Comparison of ENCODE assay signal across 31 cellular contexts in the genomic region with DNA sequence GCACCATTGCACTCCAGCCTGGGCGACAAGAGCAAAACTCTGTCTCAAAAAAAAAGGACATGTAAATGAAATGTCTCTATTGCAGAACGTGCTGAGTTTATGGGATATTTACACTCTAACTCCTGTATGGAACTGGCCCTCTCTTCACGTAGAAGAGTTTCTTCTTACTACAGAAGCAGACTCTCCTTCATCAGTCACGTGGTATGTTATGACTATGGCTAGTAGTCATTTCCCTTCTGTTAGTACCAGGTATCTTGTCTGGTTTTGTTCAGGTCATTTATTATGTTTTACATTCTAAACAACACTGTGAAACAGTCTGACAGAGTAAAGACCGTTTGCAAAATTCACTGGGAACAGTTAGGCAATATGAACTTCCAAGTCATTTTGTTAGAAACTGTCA.
"Had no signal": no experiment of that assay in that cellular context is flagged by ENCODE, and none has a peak within 500 bp of the region (broad histone marks: within the 10 kb centered on the region; RNA-seq: fewer than 3 reads in every experiment).

No MANE protein-coding gene starts in this region.

- H3K4me3 Mint-ChIP-seq: dendritic cell treated with granulocyte-macrophage colony-stimulating factor and Interleukin-4, amounts not matched to agents 40 ng/mL and 50 ng/mL, for 4 days; immature natural killer cell; memory B cell; mesothelial cell of epicardium; naive B cell; natural killer cell treated with Interleukin-12 subunit alpha and Interleukin-12 subunit beta and Interleukin-15 and Interleukin-18, amount 100 ng/mL, for 72 hours; neural crest cell; stimulated activated effector memory CD8-positive, alpha-beta T cell treated with anti-CD3 and anti-CD28 coated beads, Interleukin-12 subunit alpha, Interleukin-12 subunit beta, amount 100 ng/mL, for 72 hours had no signal

- H3K27me3 Mint-ChIP-seq: dendritic cell treated with granulocyte-macrophage colony-stimulating factor and Interleukin-4, amounts not matched to agents 40 ng/mL and 50 ng/mL, for 4 days; memory B cell; naive B cell; natural killer cell treated with Interleukin-12 subunit alpha and Interleukin-12 subunit beta and Interleukin-15 and Interleukin-18, amount 100 ng/mL, for 72 hours; progenitor cell of endocrine pancreas had no signal

- H3K4me3 ChIP-seq: esophagus squamous epithelium, lung, mucosa of descending colon, right atrium auricular region, smooth muscle cell, stomach, thyroid gland had no signal

- H3K4me1 ChIP-seq: esophagus squamous epithelium, parathyroid adenoma, right atrium auricular region, stomach, thyroid gland had no signal

- H3K27ac ChIP-seq: esophagus squamous epithelium, neutrophil, parathyroid adenoma, right atrium auricular region, stomach, thyroid gland had no signal

- H3K27me3 ChIP-seq: esophagus squamous epithelium, neutrophil, right atrium auricular region, stomach, thyroid gland had no signal

- H3K9me3 ChIP-seq: esophagus squamous epithelium, mucosa of descending colon, neutrophil, right atrium auricular region, stomach, thyroid gland had no signal

- H3K9ac ChIP-seq: parathyroid adenoma had no signal

- H3K9me3 Mint-ChIP-seq: dendritic cell treated with granulocyte-macrophage colony-stimulating factor and Interleukin-4, amounts not matched to agents 40 ng/mL and 50 ng/mL, for 4 days; immature natural killer cell; memory B cell; mesothelial cell of epicardium; naive B cell; natural killer cell treated with Interleukin-12 subunit alpha and Interleukin-12 subunit beta and Interleukin-15 and Interleukin-18, amount 100 ng/mL, for 72 hours; neural crest cell; stimulated activated effector memory CD8-positive, alpha-beta T cell treated with anti-CD3 and anti-CD28 coated beads, Interleukin-12 subunit alpha, Interleukin-12 subunit beta, amount 100 ng/mL, for 72 hours had no signal

- H2AFZ ChIP-seq: parathyroid adenoma had no signal

- H3K79me2 ChIP-seq: parathyroid adenoma had no signal

- ATAC-seq: mucosa of descending colon; natural killer cell treated with Interleukin-12 subunit alpha and Interleukin-12 subunit beta and Interleukin-15 and Interleukin-18, amount 100 ng/mL, for 72 hours; sciatic nerve; stimulated activated effector memory CD8-positive, alpha-beta T cell treated with anti-CD3 and anti-CD28 coated beads, Interleukin-12 subunit alpha, Interleukin-12 subunit beta, amount 100 ng/mL, for 72 hours had no signal

- H3K4me1 Mint-ChIP-seq: immature natural killer cell; mesothelial cell of epicardium; neural crest cell; stimulated activated effector memory CD8-positive, alpha-beta T cell treated with anti-CD3 and anti-CD28 coated beads, Interleukin-12 subunit alpha, Interleukin-12 subunit beta, amount 100 ng/mL, for 72 hours had no signal

- FAIRE-seq: colon, endothelial cell of umbilical vein, keratinocyte had no signal

- H3K4me2 ChIP-seq: smooth muscle cell had no signal

- DNase-seq: effector CD8-positive, alpha-beta T cell; erythroblast; esophagus squamous epithelium; foreskin melanocyte; hypothalamus; immature natural killer cell; mucosa of descending colon; naive B cell; stimulated activated CD4-positive, alpha-beta T cell treated with anti-CD3 and anti-CD28 coated beads, Interleukin-12 subunit alpha, Interleukin-12 subunit beta, amount 100 ng/mL, for 4 hours; stimulated activated CD4-positive, alpha-beta T cell treated with anti-CD3 and anti-CD28 coated beads, Interleukin-1b, Interleukin-23, amount 100 ng/mL, for 48 hours; stimulated activated CD4-positive, alpha-beta T cell treated with anti-CD3 and anti-CD28 coated beads, Interleukin-4, amount 100 ng/mL, for 24 hours; stimulated activated naive CD4-positive, alpha-beta T cell treated with Interleukin-2 at 50 U/mL for 16 hours; stomach; thyroid gland; trophoblast cell had no signal

- H3K27ac Mint-ChIP-seq: dendritic cell treated with granulocyte-macrophage colony-stimulating factor and Interleukin-4, amounts not matched to agents 40 ng/mL and 50 ng/mL, for 4 days; immature natural killer cell; memory B cell; mesothelial cell of epicardium; naive B cell; natural killer cell treated with Interleukin-12 subunit alpha and Interleukin-12 subunit beta and Interleukin-15 and Interleukin-18, amount 100 ng/mL, for 72 hours; progenitor cell of endocrine pancreas; stimulated activated effector memory CD8-positive, alpha-beta T cell treated with anti-CD3 and anti-CD28 coated beads, Interleukin-12 subunit alpha, Interleukin-12 subunit beta, amount 100 ng/mL, for 72 hours had no signal
